11 cellular contexts compared by ENCODE assay signal in genomic region chr20:37385176-37385575, GRCh38. TPM values are rescaled to one million over a fixed set of nuclear protein-coding genes. Genes with fewer than 3 reads are reported as not detected.
DNase-seq lines count a peak whose midpoint lies in the region; ATAC-seq and TF ChIP-seq lines count a peak whose summit lies in the region.
"Had no signal": no experiment of that assay in that cellular context is flagged by ENCODE, and none has a peak within 500 bp of the region (broad histone marks: within the 10 kb centered on the region; RNA-seq: fewer than 3 reads in every experiment).

No MANE protein-coding gene starts in this region.

- no peaks in the 10 kb centered on the region for H3K36me3 Mint-ChIP-seq in activated CD4-positive, alpha-beta T cell treated with anti-CD3 and anti-CD28 coated beads, Interleukin-2, amount 10 ng/mL, durations not matched to agents 24 days and 14 days (ENCODE audit: low read depth)
- H3K36me3 Mint-ChIP-seq in chondrocyte (ENCODE audit: low read depth), result peaks cover 4% of the 10 kb centered on the region

- H2AFZ ChIP-seq in MM.1S (ENCODE audit: low read length), result peak overlapping the region; percentile 77

- H3F3A ChIP-seq in MM.1S (ENCODE audit: insufficient read depth, low read length), result no peaks in the 10 kb centered on the region

- H3K9me3 Mint-ChIP-seq in activated CD4-positive, alpha-beta T cell treated with anti-CD3 and anti-CD28 coated beads, Interleukin-2, amount 10 ng/mL, durations not matched to agents 24 days and 14 days, result no peaks in the 10 kb centered on the region
- H3K9me3 Mint-ChIP-seq in chondrocyte (ENCODE audit: low read depth), result no peaks in the 10 kb centered on the region

- intact Hi-C loops in activated CD4-positive, alpha-beta T cell treated with anti-CD3 and anti-CD28 coated beads, Interleukin-2, amount 10 ng/mL, durations not matched to agents 24 days and 14 days (cut with micrococcal nuclease), result loop anchor here (2.0 kb wide), 1 partner anchor 150 kb away; no protein-coding TSS in a partner anchor
- intact Hi-C loops in sigmoid colon (cut with DNase I), result loop anchor here (5.0 to 10.0 kb wide), 2 partner anchors 142 to 180 kb away; partner anchors contain the start of gene BLCAP

- H3K9me2 ChIP-seq in MM.1S (replicated peaks; ENCODE audit: insufficient read depth, low read length), result no peaks in the 10 kb centered on the region

- H3K4me3 Mint-ChIP-seq in activated CD4-positive, alpha-beta T cell treated with anti-CD3 and anti-CD28 coated beads, Interleukin-2, amount 10 ng/mL, durations not matched to agents 24 days and 14 days, result peak overlapping the region; percentile 72
- peak overlapping the region; percentile 20 for H3K4me3 Mint-ChIP-seq in chondrocyte (ENCODE audit: unreplicated experiment)

- no peaks in the 10 kb centered on the region for H3K79me2 ChIP-seq in MM.1S (ENCODE audit: low read length)

- WGBS in sigmoid colon, 2 donors, result 91 to 94% methylated on average over 17 of the region's 17 CpGs

- H3K9ac ChIP-seq in MM.1S (ENCODE audit: low read length), result peak overlapping the region; percentile 28; the same call in 1 of the 2 replicates

- H3K9me3 ChIP-seq in MM.1S (replicated peaks; ENCODE audit: insufficient read depth, low read length) (no peaks in the 10 kb centered on the region), sigmoid colon (no peaks in the 10 kb centered on the region)
- H3K9me3 ChIP-seq: tibial artery had no signal

- no peak for TF ChIP-seq EP300 in sigmoid colon (IDR thresholded peaks at IDR 0.05)

- H3K27ac Mint-ChIP-seq in activated CD4-positive, alpha-beta T cell treated with anti-CD3 and anti-CD28 coated beads, Interleukin-2, amount 10 ng/mL, durations not matched to agents 24 days and 14 days, result peak overlapping the region; percentile 85
- H3K27ac Mint-ChIP-seq in chondrocyte (ENCODE audit: unreplicated experiment), result no peak overlapping the region

- H4K20me1 ChIP-seq in MM.1S (ENCODE audit: insufficient read depth, low read length), result no peaks in the 10 kb centered on the region

- no peak for DNase-seq in activated CD4-positive, alpha-beta T cell treated with anti-CD3 and anti-CD28 coated beads, Interleukin-2, amount 10 ng/mL, durations not matched to agents 24 days and 14 days
- DNase-seq in activated CD4-positive, alpha-beta T cell treated with anti-CD3 and anti-CD28 coated beads, Interleukin-2, amount 50 U/mL, for 1 hour, result no peak
- DNase-seq in MM.1S (no peak), chondrocyte (ENCODE audit: low spot score) (peak; percentile 65), sigmoid colon (no peak), T1000 (lab: John Stamatoyannopoulos, UW) (no peak)
- no peak for DNase-seq in activated CD4-positive, CD25-positive, alpha-beta regulatory T cell treated with anti-CD3 and anti-CD28 coated beads, Interleukin-2, amount 50 U/mL, for 72 hours
- DNase-seq: cerebellar nuclear complex, NCI-H2081 had no signal

- H3K36me3 ChIP-seq in MM.1S (replicated peaks; ENCODE audit: insufficient read depth, low read length) (no peaks in the 10 kb centered on the region), sigmoid colon (peaks cover 19 to 44% (median 30%) of the 10 kb centered on the region in 4 donors)

- ATAC-seq in GM21825 (IDR thresholded peaks at IDR 0.05; ENCODE audit: unreplicated experiment), result no peak

- peaks cover 7% of the 10 kb centered on the region for H3K27me3 Mint-ChIP-seq in activated CD4-positive, alpha-beta T cell treated with anti-CD3 and anti-CD28 coated beads, Interleukin-2, amount 10 ng/mL, durations not matched to agents 24 days and 14 days
- no peaks in the 10 kb centered on the region for H3K27me3 Mint-ChIP-seq in chondrocyte (ENCODE audit: low read depth)

- H3K27ac ChIP-seq in MM.1S (ENCODE audit: low read length) (no peak overlapping the region), sigmoid colon (peak overlapping the region in 3 of 4 donors; percentile 23 to 69 (median 43))

- TF ChIP-seq POLR2A in sigmoid colon (IDR thresholded peaks at IDR 0.05), result no peak

- peaks cover 7% of the 10 kb centered on the region for H3K4me1 Mint-ChIP-seq in activated CD4-positive, alpha-beta T cell treated with anti-CD3 and anti-CD28 coated beads, Interleukin-2, amount 10 ng/mL, durations not matched to agents 24 days and 14 days
- peaks cover 4% of the 10 kb centered on the region for H3K4me1 Mint-ChIP-seq in chondrocyte (ENCODE audit: low read depth)

- H3K27me3 ChIP-seq in MM.1S (replicated peaks; ENCODE audit: insufficient read depth, low read length) (no peaks in the 10 kb centered on the region), sigmoid colon (no peaks in the 10 kb centered on the region)
- H3K27me3 ChIP-seq: tibial artery had no signal

- H3K4me3 ChIP-seq in MM.1S (ENCODE audit: low read length), result no peak overlapping the region; the same call in 1 of the 2 replicates
- no peak overlapping the region for H3K4me3 ChIP-seq in sigmoid colon

- TF ChIP-seq CTCF in MM.1S (IDR thresholded peaks at IDR 0.05; ENCODE audit: low read length), result no peak
- no peak for TF ChIP-seq CTCF in chondrocyte (IDR thresholded peaks at IDR 0.05)
- no peak for TF ChIP-seq CTCF in sigmoid colon (IDR thresholded peaks at IDR 0.05)

- H3K4me2 ChIP-seq in MM.1S (ENCODE audit: low read depth, low read length), result peak overlapping the region; percentile 71

- H3K4me1 ChIP-seq in MM.1S (ENCODE audit: low read length) (0 out of 2 replicates have a peak, but pooled peaks cover 3% of the 10 kb centered on the region), sigmoid colon (peaks cover 0 to 23% (median 17%) of the 10 kb centered on the region in 4 donors)

RNA-seq across cellular contexts. Expression of gene SRC, which starts 39.2 kb away (rescaled TPM):
- 3.6 and 5.4 TPM in 2 replicates for total RNA-seq in activated CD4-positive, alpha-beta T cell treated with anti-CD3 and anti-CD28 coated beads, Interleukin-2, amount 10 ng/mL, durations not matched to agents 24 days and 14 days
- total RNA-seq in chondrocyte, result 16.0 to 25.7 TPM (median 25.1 TPM) in 3 replicates
- 10 to 100 TPM; 28.1 to 52.3 (median 40.0) TPM for total RNA-seq in sigmoid colon
- polyA plus RNA-seq in sigmoid colon, result 10 to 100 TPM; 64.3 to 91.8 (median 79.1) TPM
